ENCODE assay signal across 1 cellular context in genomic region chr11:33694346-33695050, GRCh38.
TF ChIP-seq lines count a peak whose summit lies in the region.

No MANE protein-coding gene starts in this region.

TF ChIP-seq in K562, 482 proteins besides CTCF, POLR2A, EP300 and RAD21 (continued from another document):
- TF ChIP-seq PBX2 (CRISPR knock-in tag; IDR thresholded peaks at IDR 0.05; ENCODE audit: low read depth) (no peak), PBX2 (tag; conservative IDR thresholded peaks at IDR 0.05; ENCODE audit: low read depth) (no peak), PTTG1 (tag; IDR thresholded peaks at IDR 0.05; ENCODE audit: low read depth) (no peak), ZNF436 (CRISPR knock-in tag; IDR thresholded peaks at IDR 0.05) (no peak), BRCA1 (IDR thresholded peaks at IDR 0.05) (no peak), BRCA1 (CRISPR knock-in tag; IDR thresholded peaks at IDR 0.05) (no peak), ZNF274 (IDR thresholded peaks at IDR 0.05; ENCODE audit: borderline replicate concordance, low read depth, low read length) (no peak), SAFB (IDR thresholded peaks at IDR 0.05; ENCODE audit: borderline replicate concordance, low read depth, low read length) (no peak), CTBP1 (IDR thresholded peaks at IDR 0.05; ENCODE audit: borderline replicate concordance) (no peak), ATF3 (IDR thresholded peaks at IDR 0.05) (peak; percentile 56), ATF3 (CRISPR knock-in tag; conservative IDR thresholded peaks at IDR 0.05) (no peak), CEBPB (tag; IDR thresholded peaks at IDR 0.05) (peak; percentile 77), TCF15 (CRISPR knock-in tag; IDR thresholded peaks at IDR 0.05) (no peak), ZC3H8 (IDR thresholded peaks at IDR 0.05) (no peak), ZBTB40 (IDR thresholded peaks at IDR 0.05) (no peak), ZBTB40 (CRISPR knock-in tag; IDR thresholded peaks at IDR 0.05) (no peak), KAT7 (CRISPR knock-in tag; IDR thresholded peaks at IDR 0.05; ENCODE audit: borderline replicate concordance) (no peak), ZNF589 (CRISPR knock-in tag; IDR thresholded peaks at IDR 0.05; ENCODE audit: low read depth) (no peak), CEBPG (CRISPR knock-in tag; IDR thresholded peaks at IDR 0.05) (0 out of 2 replicates have a peak, but pooled peaks have one; percentile 30), CEBPG (tag; conservative IDR thresholded peaks at IDR 0.05 in 1 of 2, IDR thresholded peaks at IDR 0.05 in 1 of 2) (peak in 1 of 2 experiments; percentile 45; a peak in 1 of 4 replicates), SREBF2 (CRISPR knock-in tag; IDR thresholded peaks at IDR 0.05) (no peak), SMARCC2 (IDR thresholded peaks at IDR 0.05; ENCODE audit: low read depth) (no peak), ZBTB2 (IDR thresholded peaks at IDR 0.05) (no peak), FOXK2 (conservative IDR thresholded peaks at IDR 0.05 in 1 of 2, IDR thresholded peaks at IDR 0.05 in 1 of 2; ENCODE audit: low read depth in 2 of 2) (no peak), SMARCA4 (IDR thresholded peaks at IDR 0.05) (no peak), HCFC1 (IDR thresholded peaks at IDR 0.05; ENCODE audit: low read depth, low read length) (no peak), ELK1 (CRISPR knock-in tag; IDR thresholded peaks at IDR 0.05) (no peak)
